Comparison of ENCODE assay signal across 13 cellular contexts in genomic region chr1:47444317-47444577, GRCh38. TPM values are rescaled to one million over a fixed set of nuclear protein-coding genes. Genes with fewer than 3 reads are reported as not detected.
DNase-seq lines count a peak whose midpoint lies in the region; ATAC-seq and TF ChIP-seq lines count a peak whose summit lies in the region.
"Had no signal": no experiment of that assay in that cellular context is flagged by ENCODE, and none has a peak within 500 bp of the region (broad histone marks: within the 10 kb centered on the region; RNA-seq: fewer than 3 reads in every experiment).

No MANE protein-coding gene starts in this region.

- no peaks in the 10 kb centered on the region for H3K9me2 ChIP-seq in Karpas-422 (replicated peaks; ENCODE audit: insufficient read depth, low read length)

- H3K9me3 ChIP-seq in CD4-positive, alpha-beta T cell (ENCODE audit: control insufficient read depth, low read length), result peaks cover 6% of the 10 kb centered on the region
- H3K9me3 ChIP-seq in Karpas-422 (ENCODE audit: low read length), result no peaks in the 10 kb centered on the region
- no peaks in the 10 kb centered on the region for H3K9me3 ChIP-seq in duodenal mucosa (ENCODE audit: control insufficient read depth in 1 of 2, low read length in 2 of 2)
- H3K9me3 ChIP-seq in testis, result no peaks in the 10 kb centered on the region
- H3K9me3 ChIP-seq: MG63 had no signal

- no peak overlapping the region for H3K27ac ChIP-seq in CD4-positive, alpha-beta T cell (ENCODE audit: low read depth, low read length)
- no peak overlapping the region for H3K27ac ChIP-seq in Karpas-422 (ENCODE audit: low read length)
- no peak overlapping the region for H3K27ac ChIP-seq in duodenal mucosa (ENCODE audit: low read depth, low read length)
- H3K27ac ChIP-seq in testis, result no peak overlapping the region

- intact Hi-C loops in CD4-positive, alpha-beta T cell (cut with DNase I, micrococcal nuclease), result no loop called here
- intact Hi-C loops in testis (cut with DNase I; ENCODE audit: low total_unique reads), result no loop called here

- WGBS in testis, 2 donors, result 17 to 18% methylated on average over 15 of the region's 15 CpGs

- H3K36me3 ChIP-seq in Karpas-422 (ENCODE audit: insufficient read depth, low read length) (no peaks in the 10 kb centered on the region), duodenal mucosa (ENCODE audit: control insufficient read depth in 1 of 2, insufficient read depth in 2 of 2, low read length in 2 of 2) (no peaks in the 10 kb centered on the region), testis (ENCODE audit: low read depth, missing control alignments) (no peaks in the 10 kb centered on the region)
- H3K36me3 ChIP-seq: MG63 had no signal

- no peak for TF ChIP-seq CTCF in CD4-positive, alpha-beta T cell (IDR thresholded peaks at IDR 0.05)
- TF ChIP-seq CTCF in osteocyte (IDR thresholded peaks at IDR 0.05) (no peak), testis (IDR thresholded peaks at IDR 0.05) (no peak)

- CTCF ChIA-PET in CD4-positive, alpha-beta T cell (lab: Charles Lee), result no interaction called here

- peak overlapping the region; percentile 30 for H3K4me3 Mint-ChIP-seq in CD4-positive, alpha-beta T cell
- H3K4me3 Mint-ChIP-seq in osteocyte (ENCODE audit: unreplicated experiment), result peak overlapping the region; percentile 73

- no peaks in the 10 kb centered on the region for H3K36me3 Mint-ChIP-seq in CD4-positive, alpha-beta T cell (ENCODE audit: low read depth)
- H3K36me3 Mint-ChIP-seq in osteocyte (ENCODE audit: unreplicated experiment), result no peaks in the 10 kb centered on the region

- H2AFZ ChIP-seq in Karpas-422 (ENCODE audit: low read length), result no peak overlapping the region

- no peaks in the 10 kb centered on the region for H3K79me2 ChIP-seq in Karpas-422 (ENCODE audit: low read length)

- H3K4me1 ChIP-seq in Karpas-422 (ENCODE audit: low read length) (peaks cover 20% of the 10 kb centered on the region), duodenal mucosa (ENCODE audit: control insufficient read depth in 1 of 2, insufficient read depth in 2 of 2, low read length in 2 of 2) (peaks cover 12% of the 10 kb centered on the region in 2 donors), testis (peaks cover 6% of the 10 kb centered on the region)

- H3K4me3 ChIP-seq in Karpas-422 (ENCODE audit: low read length), result peak overlapping the region; percentile 62
- peak overlapping the region; percentile 35 to 65 for H3K4me3 ChIP-seq in duodenal mucosa (ENCODE audit: low read depth in 1 of 2, low read length in 2 of 2)
- peak overlapping the region in 1 of 2 donors; percentile 31 for H3K4me3 ChIP-seq in testis
- H3K4me3 ChIP-seq: MG63 had no signal

- TF ChIP-seq POLR2A in testis (IDR thresholded peaks at IDR 0.05), result no peak

- H3K4me2 ChIP-seq in Karpas-422 (ENCODE audit: low read depth, low read length, poor library complexity, severe bottlenecking), result peak overlapping the region; percentile 80

- H3K9ac ChIP-seq in Karpas-422 (ENCODE audit: low read length), result no peak overlapping the region; the same call in 1 of the 2 replicates
- H3K9ac ChIP-seq in duodenal mucosa (ENCODE audit: low read depth in 1 of 2, low read length in 2 of 2), result no peak overlapping the region

- peaks cover 100% of the 10 kb centered on the region for H3K27me3 ChIP-seq in CD4-positive, alpha-beta T cell (ENCODE audit: control insufficient read depth, insufficient read depth, low read length)
- no peaks in the 10 kb centered on the region for H3K27me3 ChIP-seq in Karpas-422 (ENCODE audit: low read length)
- H3K27me3 ChIP-seq in duodenal mucosa (ENCODE audit: control insufficient read depth in 1 of 2, insufficient read depth in 2 of 2, low read length in 2 of 2), result peaks cover 82 to 86% of the 10 kb centered on the region in 2 donors
- H3K27me3 ChIP-seq in testis, result peaks cover 3% of the 10 kb centered on the region
- H3K27me3 ChIP-seq: MG63 had no signal

- no peak for ATAC-seq in CD4-positive, alpha-beta T cell (ENCODE audit: poor library complexity)
- no peak for ATAC-seq in GM18511 (IDR thresholded peaks at IDR 0.05; ENCODE audit: unreplicated experiment)
- no peak for ATAC-seq in activated CD4-positive, CD25-positive, alpha-beta regulatory T cell treated with anti-CD3 and anti-CD28 coated beads, Interleukin-2, amount 50 U/mL, for 24 hours

- no peak for DNase-seq in CD4-positive, alpha-beta T cell
- DNase-seq in Karpas-422 (no peak), osteocyte (ENCODE audit: extremely low spot score, unreplicated experiment) (no peak), RPMI8226 (no peak), testis (no peak)
- DNase-seq: effector CD4-positive, alpha-beta T cell; MG63; nucleus accumbens had no signal

- 0 out of 2 replicates have a peak, but pooled peaks cover 7% of the 10 kb centered on the region for H4K20me1 ChIP-seq in Karpas-422 (ENCODE audit: insufficient read depth, low read depth, low read length)

- H3K9me3 Mint-ChIP-seq in CD4-positive, alpha-beta T cell, result no peaks in the 10 kb centered on the region
- no peaks in the 10 kb centered on the region for H3K9me3 Mint-ChIP-seq in osteocyte (ENCODE audit: unreplicated experiment)

- H3K27me3 Mint-ChIP-seq in CD4-positive, alpha-beta T cell, result no peaks in the 10 kb centered on the region
- H3K27me3 Mint-ChIP-seq in osteocyte (ENCODE audit: unreplicated experiment), result peaks cover 31% of the 10 kb centered on the region

- H3K27ac Mint-ChIP-seq in CD4-positive, alpha-beta T cell, result no peak overlapping the region
- H3K27ac Mint-ChIP-seq in osteocyte (ENCODE audit: unreplicated experiment), result peak overlapping the region; percentile 4

- peaks cover 15% of the 10 kb centered on the region for H3K4me1 Mint-ChIP-seq in CD4-positive, alpha-beta T cell (ENCODE audit: low read depth)
- peaks cover 17% of the 10 kb centered on the region for H3K4me1 Mint-ChIP-seq in osteocyte (ENCODE audit: unreplicated experiment)

- POLR2A ChIA-PET in CD4-positive, alpha-beta T cell (lab: Charles Lee), result no interaction called here

RNA-seq across cellular contexts. Expression of gene FOXD2, which starts 6.4 kb away (rescaled TPM):
- under 1 TPM; 0.22 to 0.34 TPM for total RNA-seq in CD4-positive, alpha-beta T cell
- 0.07 and 0.51 TPM in 2 replicates for total RNA-seq in Karpas-422 (2014; rRNA removed; shearing (Covaris generic); ENCODE audit: low replicate concordance)
- total RNA-seq in osteocyte (1.0 and 1.5 TPM in 2 replicates), testis (1 to 10 TPM in 1 of 2 donors, under 1 TPM in 1; 0.99 to 1.3 TPM)
- polyA plus RNA-seq in testis (ENCODE audit: insufficient read depth, low read depth, low replicate concordance), result 0.26 TPM

RNA-seq across cellular contexts. Expression of gene FOXE3, which starts 28.2 kb away (rescaled TPM):
- total RNA-seq in CD4-positive, alpha-beta T cell, result not detected
- not detected in 2 replicates for total RNA-seq in Karpas-422 (2014; rRNA removed; shearing (Covaris generic); ENCODE audit: low replicate concordance)
- total RNA-seq in osteocyte, result not detected in 2 replicates
- 1 to 10 TPM in 1 of 2 donors, under 1 TPM in 1; 0.63 to 1.4 TPM for total RNA-seq in testis
- polyA plus RNA-seq in testis (ENCODE audit: insufficient read depth, low read depth, low replicate concordance), result 1.2 TPM
- total RNA-seq: NCI-H460, urinary bladder had no signal
- polyA plus RNA-seq: urinary bladder had no signal
